ENCODE assay signal across 20 cellular contexts in genomic region chr19:456547-457110, GRCh38. TPM values are rescaled to one million over a fixed set of nuclear protein-coding genes. Genes with fewer than 3 reads are reported as not detected.
DNase-seq lines count a peak whose midpoint lies in the region; ATAC-seq and TF ChIP-seq lines count a peak whose summit lies in the region.
"Had no signal": no experiment of that assay in that cellular context is flagged by ENCODE, and none has a peak within 500 bp of the region (broad histone marks: within the 10 kb centered on the region; RNA-seq: fewer than 3 reads in every experiment).

No MANE protein-coding gene starts in this region.

- H3K4me3 ChIP-seq in right cardiac atrium (ENCODE audit: low read length): no peak overlapping the region
- no peak overlapping the region for H3K4me3 ChIP-seq in right lobe of liver
- H3K4me3 ChIP-seq: A549, BLaER1, Peyer's patch, SK-N-MC had no signal

- H3K4me1 ChIP-seq in right cardiac atrium (ENCODE audit: control insufficient read depth, insufficient read depth, low read length): no peaks in the 10 kb centered on the region
- H3K4me1 ChIP-seq in right lobe of liver: peaks cover 0 to 5% (median 0%) of the 10 kb centered on the region in 4 donors
- H3K4me1 ChIP-seq: BLaER1 had no signal

- no peak overlapping the region for H3K27ac Mint-ChIP-seq in Calu3 (ENCODE audit: unreplicated experiment)

- ATAC-seq in right cardiac atrium: no peak
- no peak for ATAC-seq in right lobe of liver
- ATAC-seq in HG03108 (IDR thresholded peaks at IDR 0.05; ENCODE audit: unreplicated experiment): no peak
- ATAC-seq in GM21390 (IDR thresholded peaks at IDR 0.05; ENCODE audit: unreplicated experiment): no peak
- ATAC-seq: A549 had no signal

- H3K4me3 Mint-ChIP-seq in Calu3 (ENCODE audit: low read depth, unreplicated experiment): no peak overlapping the region
- H3K4me3 Mint-ChIP-seq: CD4-positive, alpha-beta memory T cell had no signal

- no peak for TF ChIP-seq CTCF in right lobe of liver (IDR thresholded peaks at IDR 0.05)
- no peak for TF ChIP-seq CTCF in Calu3 (IDR thresholded peaks at IDR 0.05; ENCODE audit: unreplicated experiment)

- peaks cover 14% of the 10 kb centered on the region for H3K36me3 Mint-ChIP-seq in Calu3 (ENCODE audit: insufficient read depth, unreplicated experiment)
- H3K36me3 Mint-ChIP-seq: CD4-positive, alpha-beta memory T cell had no signal

- H3K27me3 Mint-ChIP-seq in Calu3 (ENCODE audit: unreplicated experiment): no peaks in the 10 kb centered on the region

- peak in 2 of 3 donors; percentile 34 to 45 for DNase-seq in right cardiac atrium
- no peak for DNase-seq in cardiac septum (ENCODE audit: low spot score)
- peak; percentile 43 for DNase-seq in NCI-H774 (lab: John Stamatoyannopoulos, UW)
- peak in 2 of 3 donors; percentile 15 to 37 for DNase-seq in right lobe of liver
- DNase-seq in Calu3: no peak
- DNase-seq: CD4-positive, alpha-beta memory T cell; DMS79; KG1; MV-4-11; NCI-H1417; NCI-H1930; NCI-H345; NCI-H524 treated with DMSO at 0.1 percent for 48 hours; NK-92 treated with Interleukin-12 subunit alpha and Interleukin-12 subunit beta, amount 100 ng/mL, for 24 hours; Peyer's patch had no signal

- CTCF ChIA-PET in Calu3 (lab: Charles Lee): no interaction called here

- no peaks in the 10 kb centered on the region for H3K9me3 ChIP-seq in right cardiac atrium (ENCODE audit: control insufficient read depth, low read length)
- no peaks in the 10 kb centered on the region for H3K9me3 ChIP-seq in right lobe of liver
- H3K9me3 ChIP-seq: A549, Peyer's patch had no signal

- intact Hi-C loops in right cardiac atrium (cut with DNase I) (no loop called here), cardiac septum (cut with DNase I) (no loop called here), right lobe of liver (cut with DNase I) (no loop called here), Calu3 (cut with micrococcal nuclease; ENCODE audit: unreplicated experiment) (no loop called here)

- no peaks in the 10 kb centered on the region for H3K36me3 ChIP-seq in right lobe of liver
- H3K36me3 ChIP-seq: BLaER1, Peyer's patch had no signal

- H3K4me1 Mint-ChIP-seq in Calu3 (ENCODE audit: low read depth, unreplicated experiment): no peaks in the 10 kb centered on the region

- WGBS in right cardiac atrium: 90% methylated on average over 18 of the region's 18 CpGs
- WGBS in right lobe of liver (ENCODE audit: insufficient coverage, low coverage, low lambda C conversion rate, missing lambda C conversion rate): 88% methylated on average over 10 of the region's 18 CpGs

- BruUV-seq in Calu3 (replicated peaks; lab: Mats Ljungman, UMichigan): no TSS peak

- H3K27ac ChIP-seq in right cardiac atrium (ENCODE audit: low read length): no peak overlapping the region
- H3K27ac ChIP-seq in right lobe of liver: no peak overlapping the region
- H3K27ac ChIP-seq: A549, BLaER1, Peyer's patch, SK-N-MC had no signal

- H3K9me3 Mint-ChIP-seq in Calu3 (ENCODE audit: low read depth, unreplicated experiment): no peaks in the 10 kb centered on the region

- TF ChIP-seq POLR2A in right lobe of liver (IDR thresholded peaks at IDR 0.05): no peak

- no peaks in the 10 kb centered on the region for H3K27me3 ChIP-seq in right cardiac atrium (ENCODE audit: control insufficient read depth, insufficient read depth)
- no peaks in the 10 kb centered on the region for H3K27me3 ChIP-seq in right lobe of liver
- H3K27me3 ChIP-seq: BLaER1 had no signal

RNA-seq across cellular contexts. Expression of gene SHC2, which starts 4.2 kb away (rescaled TPM):
- total RNA-seq in right cardiac atrium: 10 to 100 TPM; 14.3 to 20.0 (median 17.6) TPM
- polyA plus RNA-seq in right cardiac atrium: 21.0 TPM
- total RNA-seq in cardiac septum: 16.8 TPM
- 10 to 100 TPM; 48.4 to 69.9 (median 59.1) TPM for total RNA-seq in right lobe of liver
- 8.3 and 8.4 TPM in 2 replicates for total RNA-seq in Calu3 (2022)
- polyA plus RNA-seq: CD4-positive, alpha-beta memory T cell had no signal

RNA-seq across cellular contexts. Expression of gene MADCAM1, which starts 39.7 kb away (rescaled TPM):
- total RNA-seq in right cardiac atrium: under 1 TPM; 0.28 to 0.59 (median 0.36) TPM
- polyA plus RNA-seq in right cardiac atrium: 0.27 TPM
- total RNA-seq in cardiac septum: 0.40 TPM
- total RNA-seq in right lobe of liver: under 1 TPM; 0.11 to 0.69 (median 0.31) TPM
- 0.34 and 0.47 TPM in 2 replicates for total RNA-seq in Calu3 (2022)

RNA-seq across cellular contexts. Expression of gene C2CD4C, which starts 47.7 kb away (rescaled TPM):
- total RNA-seq in right cardiac atrium (1 to 10 TPM in 1 of 4 donors, under 1 TPM in 3; 0.35 to 1.2 (median 0.63) TPM), cardiac septum (2.7 TPM), right lobe of liver (1 to 10 TPM in 1 of 6 experiments, under 1 TPM in 5; 0.12 to 2.0 (median 0.44) TPM), Calu3 (2022) (0.12 and 0.15 TPM in 2 replicates)
- polyA plus RNA-seq in right cardiac atrium: 0.79 TPM
- total RNA-seq: CD4-positive, alpha-beta memory T cell had no signal
- polyA plus RNA-seq: CD4-positive, alpha-beta memory T cell had no signal

RNA-seq across cellular contexts. Expression of gene TPGS1, which starts 50.7 kb away (rescaled TPM):
- 10 to 100 TPM; 10.9 to 15.6 (median 14.7) TPM for total RNA-seq in right cardiac atrium
- 21.3 TPM for polyA plus RNA-seq in right cardiac atrium
- total RNA-seq in cardiac septum: 11.2 TPM
- total RNA-seq in right lobe of liver: 10 to 100 TPM in 3 of 6 experiments, 1 to 10 TPM in 3; 8.2 to 42.2 (median 10.3) TPM
- 8.6 and 9.0 TPM in 2 replicates for total RNA-seq in Calu3 (2022)

Comparison
In these comparisons a context has a peak if more than half of its experiments do, and no peak if none do; other contexts are left out.
1. DNase-seq: peak in right cardiac atrium (2 of 3), NCI-H774 (single experiment) and right lobe of liver (2 of 3); none in cardiac septum (single experiment) and Calu3 (single experiment).